13 cellular contexts compared by ENCODE assay signal in the genomic region with DNA sequence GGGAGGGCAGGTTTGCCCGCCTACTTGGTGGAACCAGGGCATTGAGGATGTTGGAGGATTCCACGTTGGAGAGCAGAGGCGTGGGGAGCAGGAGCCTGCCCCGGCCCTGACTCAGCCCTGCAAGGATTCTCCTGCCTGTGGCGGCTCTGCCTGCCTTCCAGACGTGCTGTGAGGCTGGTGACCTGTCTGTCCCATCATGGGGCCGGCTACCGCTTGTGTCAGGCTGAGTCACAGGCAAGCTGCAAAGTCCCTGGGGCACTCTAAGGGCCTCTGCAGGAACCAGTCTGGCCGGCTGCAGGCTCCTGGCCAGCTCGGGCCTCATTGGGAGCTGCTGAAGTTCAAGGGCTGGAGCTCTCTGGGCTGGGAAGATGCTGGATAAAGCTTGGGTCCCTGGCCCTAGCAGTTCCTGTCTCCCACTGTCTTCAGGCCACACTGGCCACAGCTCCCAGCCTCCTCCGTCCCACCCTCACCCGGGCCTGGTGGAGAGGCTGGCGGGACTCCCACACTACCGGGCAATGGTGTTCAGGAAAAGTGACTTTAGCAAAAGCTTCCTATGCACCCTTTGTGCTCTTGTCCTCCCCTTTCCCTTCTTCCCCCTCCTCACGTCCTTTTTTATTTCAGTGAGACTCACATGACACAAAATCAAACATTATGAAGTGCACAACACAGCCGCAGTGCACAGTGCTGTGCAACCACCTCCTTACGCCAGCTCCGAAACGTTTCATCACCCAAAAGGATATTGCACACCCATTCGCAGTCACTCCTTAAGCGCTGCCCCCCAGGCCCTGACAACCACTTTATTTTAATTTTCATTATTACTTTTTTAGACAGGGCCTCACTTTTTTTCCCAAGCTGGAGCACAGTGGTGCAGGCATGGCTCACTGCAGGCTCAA. TPM values are rescaled to one million over a fixed set of nuclear protein-coding genes. Genes with fewer than 3 reads are reported as not detected.
A peak's percentile ranks its signal among the peaks of the same experiment; 100 is the strongest.
DNase-seq lines count a peak whose midpoint lies in the region; FAIRE-seq and TF ChIP-seq lines count a peak whose summit lies in the region.
"Had no signal": no experiment of that assay in that cellular context is flagged by ENCODE, and none has a peak within 500 bp of the region (broad histone marks: within the 10 kb centered on the region; RNA-seq: fewer than 3 reads in every experiment).

No MANE protein-coding gene starts in this region.

- 66 to 77% (median 74%) methylated on average over 19 to 21 of the region's 21 CpGs for WGBS in small intestine, 3 donors

- no peaks in the 10 kb centered on the region for H3K36me3 Mint-ChIP-seq in activated CD4-positive, alpha-beta memory T cell treated with anti-CD3 and anti-CD28 coated beads, Interleukin-2, amount 10 ng/mL, durations not matched to agents 7 days and 5 days (ENCODE audit: low read depth)

- H3K27ac Mint-ChIP-seq in activated CD4-positive, alpha-beta memory T cell treated with anti-CD3 and anti-CD28 coated beads, Interleukin-2, amount 10 ng/mL, durations not matched to agents 7 days and 5 days: no peak overlapping the region

- H3K9me3 Mint-ChIP-seq in activated CD4-positive, alpha-beta memory T cell treated with anti-CD3 and anti-CD28 coated beads, Interleukin-2, amount 10 ng/mL, durations not matched to agents 7 days and 5 days: no peaks in the 10 kb centered on the region

- H3K27ac ChIP-seq in epithelial cell of prostate: peak overlapping the region; percentile 46
- H3K27ac ChIP-seq in small intestine (ENCODE audit: low read depth in 1 of 2, low read length in 1 of 2): no peak overlapping the region
- H3K27ac ChIP-seq: dorsolateral prefrontal cortex, left ventricle myocardium inferior, Peyer's patch, stomach had no signal

- CTCF ChIA-PET in activated CD4-positive, alpha-beta memory T cell treated with anti-CD3 and anti-CD28 coated beads, Interleukin-2, amount 10 ng/mL, durations not matched to agents 7 days and 5 days (lab: Charles Lee): no interaction called here

- H3K9ac ChIP-seq in skeletal muscle satellite cell (ENCODE audit: low read depth, low read length): peak overlapping the region; percentile 3

- no peaks in the 10 kb centered on the region for H3K27me3 ChIP-seq in skeletal muscle satellite cell (ENCODE audit: control insufficient read depth, insufficient read depth, low read length)
- H3K27me3 ChIP-seq in small intestine (ENCODE audit: control insufficient read depth in 2 of 2, insufficient read depth in 2 of 2, low read length in 2 of 2): no peaks in the 10 kb centered on the region
- H3K27me3 ChIP-seq: dorsolateral prefrontal cortex, Peyer's patch had no signal

- H3K27me3 Mint-ChIP-seq in activated CD4-positive, alpha-beta memory T cell treated with anti-CD3 and anti-CD28 coated beads, Interleukin-2, amount 10 ng/mL, durations not matched to agents 7 days and 5 days: peaks cover 2% of the 10 kb centered on the region

- peaks cover 31% of the 10 kb centered on the region for H3K4me1 ChIP-seq in skeletal muscle satellite cell (ENCODE audit: control insufficient read depth, insufficient read depth, low read length)
- H3K4me1 ChIP-seq in small intestine (ENCODE audit: control insufficient read depth in 2 of 2, insufficient read depth in 1 of 2, low read depth in 1 of 2, low read length in 1 of 2): no peaks in the 10 kb centered on the region
- H3K4me1 ChIP-seq: left ventricle myocardium inferior, Peyer's patch, stomach had no signal

- H3K36me3 ChIP-seq in skeletal muscle satellite cell (ENCODE audit: insufficient read depth, low read length): no peaks in the 10 kb centered on the region
- H3K36me3 ChIP-seq in small intestine (ENCODE audit: control insufficient read depth in 2 of 2, insufficient read depth in 2 of 2, low read length in 2 of 2): no peaks in the 10 kb centered on the region
- H3K36me3 ChIP-seq: left ventricle myocardium inferior, Peyer's patch, stomach had no signal

- H3K9me3 ChIP-seq in skeletal muscle satellite cell (replicated peaks; ENCODE audit: low read length) (no peaks in the 10 kb centered on the region), small intestine (ENCODE audit: control insufficient read depth, low read depth) (no peaks in the 10 kb centered on the region)
- H3K9me3 ChIP-seq: left ventricle myocardium inferior, Peyer's patch, stomach had no signal

- no peak overlapping the region for H3K4me3 Mint-ChIP-seq in activated CD4-positive, alpha-beta memory T cell treated with anti-CD3 and anti-CD28 coated beads, Interleukin-2, amount 10 ng/mL, durations not matched to agents 7 days and 5 days

- H3K4me3 ChIP-seq in skeletal muscle satellite cell (ENCODE audit: low read length) (no peak overlapping the region), small intestine (ENCODE audit: low read depth in 1 of 2, low read length in 2 of 2) (no peak overlapping the region)
- H3K4me3 ChIP-seq: dorsolateral prefrontal cortex, left ventricle myocardium inferior, Peyer's patch, stomach had no signal

- FAIRE-seq in small intestine (lab: Jason Lieb, UNC): no peak

- no peak for TF ChIP-seq CTCF in GM13977 (IDR thresholded peaks at IDR 0.05; ENCODE audit: extremely low read depth, insufficient read depth, missing control alignments)

- in situ Hi-C loops in GM13977 (cut with MboI; ENCODE audit: low pct_unique_long_range_greater_than_20kb, low sequenced_read_pairs, unreplicated experiment): no loop called here

- H3K4me2 ChIP-seq in skeletal muscle satellite cell (ENCODE audit: low read length): peak overlapping the region; percentile 56

- H3K4me1 Mint-ChIP-seq in activated CD4-positive, alpha-beta memory T cell treated with anti-CD3 and anti-CD28 coated beads, Interleukin-2, amount 10 ng/mL, durations not matched to agents 7 days and 5 days: peaks cover 3% of the 10 kb centered on the region

- POLR2A ChIA-PET in activated CD4-positive, alpha-beta memory T cell treated with anti-CD3 and anti-CD28 coated beads, Interleukin-2, amount 10 ng/mL, durations not matched to agents 7 days and 5 days (lab: Charles Lee): interaction anchor here (1.3 kb wide), 1 partner anchor 8 kb away, joined by 3 read pairs; no protein-coding TSS in a partner anchor

- peak; percentile 11 for DNase-seq in GM13977 (ENCODE audit: low spot score)
- peak; percentile 92 for DNase-seq in epithelial cell of prostate (ENCODE audit: low read depth, low spot score)
- DNase-seq in activated CD4-positive, alpha-beta memory T cell treated with anti-CD3 and anti-CD28 coated beads, Interleukin-2, amount 10 ng/mL, durations not matched to agents 7 days and 5 days: no peak
- DNase-seq in NAMALWA (ENCODE audit: low spot score): no peak
- DNase-seq in small intestine: no peak
- DNase-seq in NCI-H446 treated with DMSO at 0.1 percent for 48 hours (lab: John Stamatoyannopoulos, UW): no peak
- DNase-seq: activated T-cell treated with anti-CD3 and anti-CD28 coated beads for 4 hours, left ventricle myocardium inferior, Peyer's patch, stomach had no signal

TF ChIP-seq in PFSK-1, 5 proteins besides CTCF, POLR2A, EP300 and RAD21:
- TF ChIP-seq TAF1 (IDR thresholded peaks at IDR 0.05; ENCODE audit: borderline replicate concordance, insufficient read depth, low read length): no peak
- TF ChIP-seq, protein P1, sequence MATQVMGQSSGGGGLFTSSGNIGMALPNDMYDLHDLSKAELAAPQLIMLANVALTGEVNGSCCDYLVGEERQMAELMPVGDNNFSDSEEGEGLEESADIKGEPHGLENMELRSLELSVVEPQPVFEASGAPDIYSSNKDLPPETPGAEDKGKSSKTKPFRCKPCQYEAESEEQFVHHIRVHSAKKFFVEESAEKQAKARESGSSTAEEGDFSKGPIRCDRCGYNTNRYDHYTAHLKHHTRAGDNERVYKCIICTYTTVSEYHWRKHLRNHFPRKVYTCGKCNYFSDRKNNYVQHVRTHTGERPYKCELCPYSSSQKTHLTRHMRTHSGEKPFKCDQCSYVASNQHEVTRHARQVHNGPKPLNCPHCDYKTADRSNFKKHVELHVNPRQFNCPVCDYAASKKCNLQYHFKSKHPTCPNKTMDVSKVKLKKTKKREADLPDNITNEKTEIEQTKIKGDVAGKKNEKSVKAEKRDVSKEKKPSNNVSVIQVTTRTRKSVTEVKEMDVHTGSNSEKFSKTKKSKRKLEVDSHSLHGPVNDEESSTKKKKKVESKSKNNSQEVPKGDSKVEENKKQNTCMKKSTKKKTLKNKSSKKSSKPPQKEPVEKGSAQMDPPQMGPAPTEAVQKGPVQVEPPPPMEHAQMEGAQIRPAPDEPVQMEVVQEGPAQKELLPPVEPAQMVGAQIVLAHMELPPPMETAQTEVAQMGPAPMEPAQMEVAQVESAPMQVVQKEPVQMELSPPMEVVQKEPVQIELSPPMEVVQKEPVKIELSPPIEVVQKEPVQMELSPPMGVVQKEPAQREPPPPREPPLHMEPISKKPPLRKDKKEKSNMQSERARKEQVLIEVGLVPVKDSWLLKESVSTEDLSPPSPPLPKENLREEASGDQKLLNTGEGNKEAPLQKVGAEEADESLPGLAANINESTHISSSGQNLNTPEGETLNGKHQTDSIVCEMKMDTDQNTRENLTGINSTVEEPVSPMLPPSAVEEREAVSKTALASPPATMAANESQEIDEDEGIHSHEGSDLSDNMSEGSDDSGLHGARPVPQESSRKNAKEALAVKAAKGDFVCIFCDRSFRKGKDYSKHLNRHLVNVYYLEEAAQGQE (IDR thresholded peaks at IDR 0.05; ENCODE audit: insufficient read depth in 1 of 2, low read depth in 2 of 2, low read length in 2 of 2): no peak
- no peak for TF ChIP-seq POLR2AphosphoS5 (IDR thresholded peaks at IDR 0.05; ENCODE audit: low read depth, low read length)
- no peak for TF ChIP-seq SIN3A (IDR thresholded peaks at IDR 0.05; ENCODE audit: borderline replicate concordance, insufficient read depth, low read length)
- TF ChIP-seq FOXP2 (optimal IDR thresholded peaks at IDR 0.05; ENCODE audit: borderline replicate concordance, extremely low read depth, extremely low read length, insufficient read depth): peak; percentile 45

RNA-seq across cellular contexts. Expression of gene ULK1, which starts 22.0 kb away (rescaled TPM):
- 77.7 TPM for polyA plus RNA-seq in PFSK-1 (2012; ENCODE audit: insufficient read length, low read depth)
- 4.6 and 4.8 TPM in 2 replicates for total RNA-seq in skeletal muscle satellite cell (2012; rRNA removed)
- total RNA-seq in activated CD4-positive, alpha-beta memory T cell treated with anti-CD3 and anti-CD28 coated beads, Interleukin-2, amount 10 ng/mL, durations not matched to agents 7 days and 5 days: 10 to 100 TPM; 35.2 to 42.2 TPM
- 10 to 100 TPM; 11.3 to 12.7 (median 12.3) TPM for polyA plus RNA-seq in small intestine

RNA-seq across cellular contexts. Expression of gene MMP17, which starts 44.2 kb away (rescaled TPM):
- 30.6 TPM for polyA plus RNA-seq in PFSK-1 (2012; ENCODE audit: insufficient read length, low read depth)
- total RNA-seq in skeletal muscle satellite cell (2012; rRNA removed): 13.3 and 18.8 TPM in 2 replicates
- 1 to 10 TPM in 1 of 2 experiments, under 1 TPM in 1; 0.48 to 1.1 TPM for total RNA-seq in activated CD4-positive, alpha-beta memory T cell treated with anti-CD3 and anti-CD28 coated beads, Interleukin-2, amount 10 ng/mL, durations not matched to agents 7 days and 5 days
- 1 to 10 TPM in 1 of 3 donors, not detected in 2; 4.5 TPM for polyA plus RNA-seq in small intestine

RNA-seq across cellular contexts. Expression of gene PUS1, which starts 56.7 kb away (rescaled TPM):
- 165 TPM for polyA plus RNA-seq in PFSK-1 (2012; ENCODE audit: insufficient read length, low read depth)
- total RNA-seq in skeletal muscle satellite cell (2012; rRNA removed): 15.9 and 21.3 TPM in 2 replicates
- total RNA-seq in activated CD4-positive, alpha-beta memory T cell treated with anti-CD3 and anti-CD28 coated beads, Interleukin-2, amount 10 ng/mL, durations not matched to agents 7 days and 5 days: 10 to 100 TPM; 32.9 to 34.7 TPM
- polyA plus RNA-seq in small intestine: 10 to 100 TPM; 11.6 to 30.0 (median 13.5) TPM

Comparison
In these comparisons a context has a peak if more than half of its experiments do, and no peak if none do; other contexts are left out.
1. DNase-seq: peak in GM13977 (single experiment) and epithelial cell of prostate (single experiment); none in activated CD4-positive, alpha-beta memory T cell treated with anti-CD3 and anti-CD28 coated beads, Interleukin-2, amount 10 ng/mL, durations not matched to agents 7 days and 5 days (single experiment), NAMALWA (single experiment), small intestine (single experiment) and NCI-H446 treated with DMSO at 0.1 percent for 48 hours (single experiment).